ENCODE assay signal across 7 cellular contexts in genomic region chr12:62190921-62191746, GRCh38.
DNase-seq lines count a peak whose midpoint lies in the region; ATAC-seq and TF ChIP-seq lines count a peak whose summit lies in the region.

No MANE protein-coding gene starts in this region.

- H3K4me3 ChIP-seq in body of pancreas: peak overlapping the region in 1 of 2 donors; percentile 8

- peak; percentile 7 for DNase-seq in RWPE1 (ENCODE audit: low spot score)
- peak in 2 of 4 donors; percentile 5 to 11 for DNase-seq in body of pancreas
- DNase-seq in kidney tubule cell (ENCODE audit: low spot score): peak; percentile 6
- no peak for DNase-seq in HuH-7.5 (ENCODE audit: low spot score)
- no peak for DNase-seq in NCI-H526 treated with DMSO at 0.1 percent for 48 hours (lab: John Stamatoyannopoulos, UW)

- peak overlapping the region; percentile 70 for H3K4me3 Mint-ChIP-seq in stimulated activated memory B cell treated with anti-CD40 and anti-IgM and Interleukin-4, amounts not matched to agents 10 μg/mL and 1 μg/mL and 100 μg/mL, for 72 hours

- TF ChIP-seq POLR2A in body of pancreas (IDR thresholded peaks at IDR 0.05): no peak

- POLR2A ChIA-PET in RWPE1 (lab: Yijun Ruan, JAX; ENCODE audit: low non-redundant PET): no interaction called here

- intact Hi-C loops in body of pancreas (cut with DNase I): no loop called here

- CTCF ChIA-PET in RWPE1 (lab: Yijun Ruan, JAX): no interaction called here

- 3 to 9% methylated on average over 34 to 74 of the region's 74 CpGs for WGBS in body of pancreas, 2 donors

- no peaks in the 10 kb centered on the region for H3K9me3 ChIP-seq in body of pancreas

- H3K27me3 ChIP-seq in body of pancreas: peaks cover 4 to 15% of the 10 kb centered on the region in 2 donors

- peak; percentile 39 for ATAC-seq in body of pancreas
- ATAC-seq in stimulated activated memory B cell treated with anti-CD40 and anti-IgM and Interleukin-4, amounts not matched to agents 10 μg/mL and 1 μg/mL and 100 μg/mL, for 72 hours: no peak
- ATAC-seq in GM18511 (IDR thresholded peaks at IDR 0.05; ENCODE audit: unreplicated experiment): no peak

- TF ChIP-seq CTCF in RWPE1 (conservative IDR thresholded peaks at IDR 0.05; ENCODE audit: low read depth) (no peak), body of pancreas (IDR thresholded peaks at IDR 0.05) (no peak)

- H3K9me3 Mint-ChIP-seq in stimulated activated memory B cell treated with anti-CD40 and anti-IgM and Interleukin-4, amounts not matched to agents 10 μg/mL and 1 μg/mL and 100 μg/mL, for 72 hours: no peaks in the 10 kb centered on the region

- H3K36me3 ChIP-seq in body of pancreas (replicated peaks in 1 of 2; ENCODE audit: insufficient read depth in 1 of 2, low read depth in 2 of 2): no peaks in the 10 kb centered on the region

- H3K36me3 Mint-ChIP-seq in stimulated activated memory B cell treated with anti-CD40 and anti-IgM and Interleukin-4, amounts not matched to agents 10 μg/mL and 1 μg/mL and 100 μg/mL, for 72 hours: no peaks in the 10 kb centered on the region

- peaks cover 29% of the 10 kb centered on the region for H3K4me1 Mint-ChIP-seq in stimulated activated memory B cell treated with anti-CD40 and anti-IgM and Interleukin-4, amounts not matched to agents 10 μg/mL and 1 μg/mL and 100 μg/mL, for 72 hours

- H3K27me3 Mint-ChIP-seq in stimulated activated memory B cell treated with anti-CD40 and anti-IgM and Interleukin-4, amounts not matched to agents 10 μg/mL and 1 μg/mL and 100 μg/mL, for 72 hours: peaks cover 30% of the 10 kb centered on the region

- peaks cover 25% of the 10 kb centered on the region for H3K4me1 ChIP-seq in body of pancreas

- H3K27ac ChIP-seq in RWPE1 (no peak overlapping the region), body of pancreas (no peak overlapping the region)

- no peak overlapping the region for H3K27ac Mint-ChIP-seq in stimulated activated memory B cell treated with anti-CD40 and anti-IgM and Interleukin-4, amounts not matched to agents 10 μg/mL and 1 μg/mL and 100 μg/mL, for 72 hours

Comparison
In these comparisons a context has a peak if more than half of its experiments do, and no peak if none do; other contexts are left out.
1. DNase-seq: peak in RWPE1 (single experiment) and kidney tubule cell (single experiment); none in HuH-7.5 (single experiment) and NCI-H526 treated with DMSO at 0.1 percent for 48 hours (single experiment).